15 cellular contexts compared by ENCODE assay signal in the genomic region with DNA sequence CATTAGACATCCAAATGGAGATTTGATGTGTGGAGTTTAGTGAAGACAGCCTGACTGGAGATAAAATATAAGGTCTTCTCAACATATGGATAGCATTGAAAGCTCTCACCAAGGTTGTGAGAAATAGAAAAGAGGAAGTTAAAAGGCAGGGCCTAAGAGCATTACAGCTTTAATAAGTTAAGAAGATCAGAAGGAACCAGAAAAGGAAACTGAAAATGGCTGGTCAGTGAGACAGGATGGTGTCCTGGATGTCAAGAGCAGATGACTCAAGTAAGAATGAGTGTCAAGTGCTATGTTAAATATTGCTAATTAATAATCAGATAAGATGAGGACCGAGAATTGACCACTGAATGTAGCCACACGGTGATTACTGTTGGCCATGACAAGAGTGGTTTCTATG.
A peak's percentile ranks its signal among the peaks of the same experiment; 100 is the strongest.
DNase-seq lines count a peak whose midpoint lies in the region; ATAC-seq and FAIRE-seq lines count a peak whose summit lies in the region.
"Had no signal": no experiment of that assay in that cellular context is flagged by ENCODE, and none has a peak within 500 bp of the region (broad histone marks: within the 10 kb centered on the region; RNA-seq: fewer than 3 reads in every experiment).

No MANE protein-coding gene starts in this region.

- ATAC-seq in GM18502 (IDR thresholded peaks at IDR 0.05; ENCODE audit: poor library complexity, unreplicated experiment) (peak; percentile 89), GM19463 (IDR thresholded peaks at IDR 0.05; ENCODE audit: unreplicated experiment) (peak; percentile 94), HG02870 (IDR thresholded peaks at IDR 0.05; ENCODE audit: unreplicated experiment) (peak; percentile 85), HG03520 (IDR thresholded peaks at IDR 0.05; ENCODE audit: unreplicated experiment) (peak; percentile 97)
- no peak for ATAC-seq in naive thymus-derived CD4-positive, alpha-beta T cell
- ATAC-seq: left ventricle myocardium superior had no signal

- CTCF ChIA-PET in naive thymus-derived CD4-positive, alpha-beta T cell (lab: Charles Lee), result no interaction called here

- peaks cover 0 to 5% (median 0%) of the 10 kb centered on the region in 11 donors for H3K9me3 Mint-ChIP-seq in naive thymus-derived CD4-positive, alpha-beta T cell
- H3K9me3 Mint-ChIP-seq: activated CD4-positive, alpha-beta memory T cell treated with anti-CD3 and anti-CD28 coated beads, Interleukin-2, amount 10 ng/mL, durations not matched to agents 7 days and 5 days; activated naive CD8-positive, alpha-beta T cell treated with anti-CD3 and anti-CD28 coated beads, Interleukin-2, amount 10 ng/mL, durations not matched to agents 7 days and 5 days; dendritic cell treated with granulocyte-macrophage colony-stimulating factor and Interleukin-4, amounts not matched to agents 40 ng/mL and 50 ng/mL, for 4 days had no signal

- H3K36me3 Mint-ChIP-seq in naive thymus-derived CD4-positive, alpha-beta T cell, result no peaks in the 10 kb centered on the region
- H3K36me3 Mint-ChIP-seq: activated naive CD8-positive, alpha-beta T cell treated with anti-CD3 and anti-CD28 coated beads, Interleukin-2, amount 10 ng/mL, durations not matched to agents 7 days and 5 days had no signal

- DNase-seq in urothelium cell line (ENCODE audit: low spot score) (no peak), D341Med (ENCODE audit: low spot score) (no peak)
- DNase-seq in naive thymus-derived CD4-positive, alpha-beta T cell, result no peak
- no peak for DNase-seq in stimulated activated CD4-positive, alpha-beta T cell treated with anti-CD3 and anti-CD28 coated beads, Interleukin-2, amount 100 ng/mL, for 24 hours
- DNase-seq: activated CD4-positive, alpha-beta memory T cell treated with anti-CD3 and anti-CD28 coated beads, Interleukin-2, amount 10 ng/mL, durations not matched to agents 7 days and 5 days; activated naive CD8-positive, alpha-beta T cell treated with anti-CD3 and anti-CD28 coated beads, Interleukin-2, amount 10 ng/mL, durations not matched to agents 7 days and 5 days; HCEC 1CT; left ventricle myocardium superior; NCI-H69 had no signal

- H3K4me1 Mint-ChIP-seq in naive thymus-derived CD4-positive, alpha-beta T cell, result no peaks in the 10 kb centered on the region
- H3K4me1 Mint-ChIP-seq: activated CD4-positive, alpha-beta memory T cell treated with anti-CD3 and anti-CD28 coated beads, Interleukin-2, amount 10 ng/mL, durations not matched to agents 7 days and 5 days; activated naive CD8-positive, alpha-beta T cell treated with anti-CD3 and anti-CD28 coated beads, Interleukin-2, amount 10 ng/mL, durations not matched to agents 7 days and 5 days had no signal

- intact Hi-C loops in naive thymus-derived CD4-positive, alpha-beta T cell (cut with micrococcal nuclease), result no loop called here

- H3K27ac ChIP-seq in naive thymus-derived CD4-positive, alpha-beta T cell (ENCODE audit: low read depth, low read length), result no peak overlapping the region
- H3K27ac ChIP-seq: neutrophil had no signal

- H3K4me3 Mint-ChIP-seq in naive thymus-derived CD4-positive, alpha-beta T cell, result no peak overlapping the region
- H3K4me3 Mint-ChIP-seq: activated CD4-positive, alpha-beta memory T cell treated with anti-CD3 and anti-CD28 coated beads, Interleukin-2, amount 10 ng/mL, durations not matched to agents 7 days and 5 days; activated naive CD8-positive, alpha-beta T cell treated with anti-CD3 and anti-CD28 coated beads, Interleukin-2, amount 10 ng/mL, durations not matched to agents 7 days and 5 days; dendritic cell treated with granulocyte-macrophage colony-stimulating factor and Interleukin-4, amounts not matched to agents 40 ng/mL and 50 ng/mL, for 4 days had no signal

- H3K27me3 ChIP-seq in naive thymus-derived CD4-positive, alpha-beta T cell (ENCODE audit: control insufficient read depth in 2 of 2, insufficient read depth in 2 of 2, low read length in 2 of 2), result no peaks in the 10 kb centered on the region
- H3K27me3 ChIP-seq: neutrophil had no signal

- H3K4me1 ChIP-seq in naive thymus-derived CD4-positive, alpha-beta T cell (ENCODE audit: control insufficient read depth in 2 of 2, insufficient read depth in 2 of 2, low read length in 2 of 2), result no peaks in the 10 kb centered on the region

- no peaks in the 10 kb centered on the region for H3K27me3 Mint-ChIP-seq in naive thymus-derived CD4-positive, alpha-beta T cell
- H3K27me3 Mint-ChIP-seq: activated CD4-positive, alpha-beta memory T cell treated with anti-CD3 and anti-CD28 coated beads, Interleukin-2, amount 10 ng/mL, durations not matched to agents 7 days and 5 days; activated naive CD8-positive, alpha-beta T cell treated with anti-CD3 and anti-CD28 coated beads, Interleukin-2, amount 10 ng/mL, durations not matched to agents 7 days and 5 days; dendritic cell treated with granulocyte-macrophage colony-stimulating factor and Interleukin-4, amounts not matched to agents 40 ng/mL and 50 ng/mL, for 4 days had no signal

- FAIRE-seq in urothelium cell line (lab: Jason Lieb, UNC), result no peak

- H3K27ac Mint-ChIP-seq in naive thymus-derived CD4-positive, alpha-beta T cell, result no peak overlapping the region
- H3K27ac Mint-ChIP-seq: activated CD4-positive, alpha-beta memory T cell treated with anti-CD3 and anti-CD28 coated beads, Interleukin-2, amount 10 ng/mL, durations not matched to agents 7 days and 5 days; activated naive CD8-positive, alpha-beta T cell treated with anti-CD3 and anti-CD28 coated beads, Interleukin-2, amount 10 ng/mL, durations not matched to agents 7 days and 5 days; dendritic cell treated with granulocyte-macrophage colony-stimulating factor and Interleukin-4, amounts not matched to agents 40 ng/mL and 50 ng/mL, for 4 days had no signal

- no peaks in the 10 kb centered on the region for H3K36me3 ChIP-seq in naive thymus-derived CD4-positive, alpha-beta T cell (ENCODE audit: control insufficient read depth in 2 of 3, insufficient read depth in 3 of 3, low read length in 3 of 3)
- H3K36me3 ChIP-seq: neutrophil had no signal

- no peaks in the 10 kb centered on the region for H3K9me3 ChIP-seq in naive thymus-derived CD4-positive, alpha-beta T cell (ENCODE audit: control insufficient read depth in 2 of 3, low read length in 3 of 3)
- H3K9me3 ChIP-seq: neutrophil had no signal

- H3K4me3 ChIP-seq in naive thymus-derived CD4-positive, alpha-beta T cell (ENCODE audit: low read length), result no peak overlapping the region

- POLR2A ChIA-PET in naive thymus-derived CD4-positive, alpha-beta T cell (lab: Charles Lee), result no interaction called here
